ENCODE assay signal across 33 cellular contexts in the genomic region with DNA sequence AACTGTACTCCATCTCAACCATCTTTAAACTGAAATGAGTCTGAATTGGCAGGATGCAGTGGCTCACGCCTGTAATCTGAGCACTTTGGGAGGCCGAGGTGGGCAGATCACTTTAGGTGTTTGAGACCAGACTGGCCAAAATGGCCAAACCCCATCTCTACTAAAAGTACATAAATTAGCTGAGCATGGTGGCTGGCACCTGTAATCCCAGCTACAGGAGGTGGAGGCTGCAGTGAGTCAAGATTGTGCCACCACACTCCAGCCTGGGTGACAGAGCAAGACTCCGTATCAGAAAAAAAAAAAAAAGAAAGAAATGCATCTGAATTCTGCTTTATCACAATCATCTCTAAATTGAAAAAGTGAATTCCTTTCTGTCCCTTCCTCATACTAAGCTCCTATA.
"Had no signal": no experiment of that assay in that cellular context is flagged by ENCODE, and none has a peak within 500 bp of the region (broad histone marks: within the 10 kb centered on the region; RNA-seq: fewer than 3 reads in every experiment).

No MANE protein-coding gene starts in this region.

- H3K4me1 ChIP-seq: body of pancreas, Peyer's patch had no signal

- H3K4me3 ChIP-seq: body of pancreas, Peyer's patch had no signal

- FAIRE-seq: astrocyte, bronchial epithelial cell had no signal

- H3K27ac ChIP-seq: body of pancreas, Peyer's patch, RWPE1, WERI-Rb-1 had no signal

- H3K36me3 ChIP-seq: Peyer's patch, WERI-Rb-1 had no signal

- H3K27me3 ChIP-seq: body of pancreas, Peyer's patch had no signal

- DNase-seq: activated CD4-positive, alpha-beta T cell treated with anti-CD3 and anti-CD28 coated beads, Interleukin-2, amount 10 ng/mL, durations not matched to agents 24 days and 14 days; activated CD4-positive, alpha-beta T cell treated with anti-CD3 and anti-CD28 coated beads, Interleukin-2, amount 50 U/mL, for 4 hours; activated CD8-positive, alpha-beta T cell treated with anti-CD3 and anti-CD28 coated beads for 36 hours; activated effector memory CD4-positive, alpha-beta T cell treated with anti-CD3 and anti-CD28 coated beads, Interleukin-2, amount 50 U/mL, for 16 hours; activated naive CD4-positive, alpha-beta T cell; activated naive CD8-positive, alpha-beta T cell treated with anti-CD3 and anti-CD28 coated beads, Interleukin-2, amount 10 ng/mL, durations not matched to agents 7 days and 5 days; activated T-cell treated with anti-CD3 and anti-CD28 coated beads, Interleukin-2, amount 50 U/mL, for 1 hour; activated T-cell treated with anti-CD3 and anti-CD28 coated beads, Interleukin-2, amount 50 U/mL, for 72 hours; amygdala; body of pancreas; caudate nucleus; cerebellar nuclear complex; Kasumi-1; MM.1S; MV-4-11; NCI-H1092; NCI-H1436 treated with DMSO at 0.1 percent for 48 hours; NCI-H2029; NCI-H345; NCI-H524 treated with DMSO at 0.1 percent for 48 hours; PC-3; Peyer's patch; SIG-M5; T-helper 1 cell; T-helper 2 cell; T-helper 9 cell; WERI-Rb-1 had no signal

- H3K9me3 ChIP-seq: body of pancreas, Peyer's patch had no signal

- ATAC-seq: activated CD8-positive, alpha-beta T cell treated with anti-CD3 and anti-CD28 coated beads for 36 hours; activated T-cell treated with anti-CD3 and anti-CD28 coated beads, Interleukin-2, amount 50 U/mL, for 72 hours; activated T-helper 17 cell treated with anti-CD3 and anti-CD28 coated beads, Interleukin-2, amount 50 U/mL, for 72 hours; body of pancreas; PC-3; Right ventricle myocardium inferior; SK-N-SH treated with all-trans-retinoic acid at 6 μM for 48 hours had no signal
